In the genomic region with DNA sequence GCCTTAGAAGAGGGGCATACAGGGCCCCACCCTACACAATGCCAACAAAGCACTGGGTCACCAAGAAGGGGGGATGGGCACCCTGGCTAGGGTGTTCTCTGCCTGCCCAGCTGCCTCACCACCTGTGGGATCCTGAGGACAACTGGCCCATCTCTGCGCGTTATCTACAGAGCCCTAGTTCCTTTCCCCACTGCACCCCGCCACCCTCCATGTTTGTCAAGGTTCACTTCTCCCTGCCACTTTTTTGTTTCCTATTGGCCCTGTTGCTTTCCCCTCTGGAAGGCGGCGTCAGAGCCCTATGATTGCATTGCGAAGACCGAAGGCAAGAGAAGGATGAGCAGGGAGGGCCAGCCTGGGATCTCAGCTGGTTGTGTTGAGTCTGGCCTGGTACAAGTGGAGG, we compare ENCODE assay signal across 9 cellular contexts. TPM values are rescaled to one million over a fixed set of nuclear protein-coding genes. Genes with fewer than 3 reads are reported as not detected.
DNase-seq lines count a peak whose midpoint lies in the region; ATAC-seq and TF ChIP-seq lines count a peak whose summit lies in the region.
"Had no signal": no experiment of that assay in that cellular context is flagged by ENCODE, and none has a peak within 500 bp of the region (broad histone marks: within the 10 kb centered on the region; RNA-seq: fewer than 3 reads in every experiment).

No MANE protein-coding gene starts in this region.

- peaks cover 0 to 8% (median 0%) of the 10 kb centered on the region in 5 donors for H3K27me3 Mint-ChIP-seq in naive thymus-derived CD4-positive, alpha-beta T cell

- H3K4me3 ChIP-seq in left ventricle myocardium inferior (no peak overlapping the region), adipocyte (ENCODE audit: low read length) (no peak overlapping the region), upper lobe of right lung (peak overlapping the region; percentile 93)
- H3K4me3 ChIP-seq in naive thymus-derived CD4-positive, alpha-beta T cell (ENCODE audit: low read length) = no peak overlapping the region

- in situ Hi-C loops in ACHN (cut with HindIII; ENCODE audit: low pct_ligation_motif_present, low pct_unique_long_range_greater_than_20kb, low sequenced_read_pairs) = loop anchor here (10.0 kb wide), 1 partner anchor 60 kb away; no protein-coding TSS in a partner anchor

- peaks cover 74% of the 10 kb centered on the region for H3K4me1 ChIP-seq in left ventricle myocardium inferior
- peaks cover 52% of the 10 kb centered on the region for H3K4me1 ChIP-seq in adipocyte (ENCODE audit: control insufficient read depth, insufficient read depth, low read length)
- H3K4me1 ChIP-seq in naive thymus-derived CD4-positive, alpha-beta T cell (ENCODE audit: control insufficient read depth in 2 of 2, insufficient read depth in 2 of 2, low read length in 2 of 2) = peaks cover 7 to 8% of the 10 kb centered on the region in 2 donors
- peaks cover 64% of the 10 kb centered on the region for H3K4me1 ChIP-seq in upper lobe of right lung

- CTCF ChIA-PET in naive thymus-derived CD4-positive, alpha-beta T cell (lab: Charles Lee) = interaction anchor here (0.6 to 18.2 kb wide), 7 partner anchors 17 to 74 kb away, joined by 3 to 346 read pairs (median 5); no protein-coding TSS in a partner anchor

- peaks cover 0 to 2% (median 0%) of the 10 kb centered on the region in 11 donors for H3K9me3 Mint-ChIP-seq in naive thymus-derived CD4-positive, alpha-beta T cell

- peak overlapping the region; percentile 43 for H3K9ac ChIP-seq in adipocyte (ENCODE audit: low read length)

- peaks cover 15 to 55% (median 35%) of the 10 kb centered on the region in 7 donors for H3K4me1 Mint-ChIP-seq in naive thymus-derived CD4-positive, alpha-beta T cell

- H3K27me3 ChIP-seq in left ventricle myocardium inferior (ENCODE audit: low read depth) = no peaks in the 10 kb centered on the region
- no peaks in the 10 kb centered on the region for H3K27me3 ChIP-seq in adipocyte (replicated peaks; ENCODE audit: control insufficient read depth, insufficient read depth, low read length)
- no peaks in the 10 kb centered on the region for H3K27me3 ChIP-seq in naive thymus-derived CD4-positive, alpha-beta T cell (ENCODE audit: control insufficient read depth in 2 of 2, insufficient read depth in 2 of 2, low read length in 2 of 2)
- H3K27me3 ChIP-seq in upper lobe of right lung = no peaks in the 10 kb centered on the region

- H3K27ac Mint-ChIP-seq in naive thymus-derived CD4-positive, alpha-beta T cell = peak overlapping the region in 4 of 9 donors; percentile 13 to 72 (median 44)

- H3K9me3 ChIP-seq in left ventricle myocardium inferior (replicated peaks) (no peaks in the 10 kb centered on the region), adipocyte (ENCODE audit: control insufficient read depth, low read length) (no peaks in the 10 kb centered on the region), upper lobe of right lung (no peaks in the 10 kb centered on the region)
- no peaks in the 10 kb centered on the region for H3K9me3 ChIP-seq in naive thymus-derived CD4-positive, alpha-beta T cell (ENCODE audit: control insufficient read depth in 2 of 3, low read length in 3 of 3)

- H3K27ac ChIP-seq in left ventricle myocardium inferior (replicated peaks) = peak overlapping the region; percentile 71
- no peak overlapping the region for H3K27ac ChIP-seq in naive thymus-derived CD4-positive, alpha-beta T cell (ENCODE audit: low read depth, low read length)
- peak overlapping the region; percentile 52 for H3K27ac ChIP-seq in upper lobe of right lung

- DNase-seq in left ventricle myocardium inferior (no peak), Right ventricle myocardium superior (no peak), adipocyte (ENCODE audit: low read depth) (no peak), upper lobe of right lung (no peak), ACHN (no peak)
- DNase-seq in naive thymus-derived CD4-positive, alpha-beta T cell = no peak

- intact Hi-C loops in left ventricle myocardium inferior (cut with micrococcal nuclease) (loop anchor here (10.0 kb wide), 1 partner anchor 60 kb away; no protein-coding TSS in a partner anchor), Right ventricle myocardium superior (cut with DNase I) (loop anchor here (5.0 kb wide), 1 partner anchor 63 kb away; no protein-coding TSS in a partner anchor), upper lobe of right lung (cut with DNase I) (loop anchor here (5.0 kb wide), 1 partner anchor 57 kb away; no protein-coding TSS in a partner anchor)
- intact Hi-C loops in naive thymus-derived CD4-positive, alpha-beta T cell (cut with micrococcal nuclease) = loop anchor here in 1 of 2 donors (5.0 kb wide), 1 partner anchor 742 kb away; no protein-coding TSS in a partner anchor

- ATAC-seq in Right ventricle myocardium superior (ENCODE audit: poor library complexity) (no peak), upper lobe of right lung (no peak), GM21576 (IDR thresholded peaks at IDR 0.05; ENCODE audit: unreplicated experiment) (no peak), HG03108 (IDR thresholded peaks at IDR 0.05; ENCODE audit: unreplicated experiment) (no peak)
- no peak for ATAC-seq in naive thymus-derived CD4-positive, alpha-beta T cell

- H3K4me3 Mint-ChIP-seq in naive thymus-derived CD4-positive, alpha-beta T cell = peak overlapping the region in 9 of 10 donors; percentile 24 to 94 (median 84)

- H3K36me3 Mint-ChIP-seq in naive thymus-derived CD4-positive, alpha-beta T cell = peaks cover 0 to 1% (median 0%) of the 10 kb centered on the region in 5 donors

- TF ChIP-seq CTCF in left ventricle myocardium inferior (IDR thresholded peaks at IDR 0.05; ENCODE audit: borderline replicate concordance) (no peak), upper lobe of right lung (IDR thresholded peaks at IDR 0.05) (no peak)

- POLR2A ChIA-PET in naive thymus-derived CD4-positive, alpha-beta T cell (lab: Charles Lee) = interaction anchor here (1.1 to 2.1 kb wide), 3 partner anchors 34 to 61 kb away, joined by 4 to 7 read pairs (median 5); no protein-coding TSS in a partner anchor

- H3K36me3 ChIP-seq in left ventricle myocardium inferior (no peaks in the 10 kb centered on the region), adipocyte (ENCODE audit: control insufficient read depth, insufficient read depth, low read length, severe bottlenecking) (no peaks in the 10 kb centered on the region), upper lobe of right lung (no peaks in the 10 kb centered on the region)
- no peaks in the 10 kb centered on the region for H3K36me3 ChIP-seq in naive thymus-derived CD4-positive, alpha-beta T cell (ENCODE audit: control insufficient read depth in 2 of 3, insufficient read depth in 3 of 3, low read length in 3 of 3)

RNA-seq across cellular contexts. Expression of a gene that starts 1.6 kb away (rescaled TPM):
- total RNA-seq in left ventricle myocardium inferior (25.3 TPM), Right ventricle myocardium superior (26.8 TPM), upper lobe of right lung (40.9 TPM)
- total RNA-seq in naive thymus-derived CD4-positive, alpha-beta T cell = 10 to 100 TPM in 2 of 5 experiments, 1 to 10 TPM in 3; 6.7 to 14.3 (median 10.0) TPM
- polyA plus RNA-seq in naive thymus-derived CD4-positive, alpha-beta T cell = 10 to 100 TPM; 12.5 to 15.6 TPM

RNA-seq across cellular contexts. Expression of a gene that starts 16.0 kb away (rescaled TPM):
- total RNA-seq in left ventricle myocardium inferior (34.8 TPM), Right ventricle myocardium superior (30.6 TPM), upper lobe of right lung (69.6 TPM)
- total RNA-seq in naive thymus-derived CD4-positive, alpha-beta T cell = 1 to 10 TPM in 2 of 5 experiments, under 1 TPM in 2, not detected in 1; 0.08 to 1.9 (median 1.1) TPM
- polyA plus RNA-seq in naive thymus-derived CD4-positive, alpha-beta T cell = under 1 TPM in 1 of 2 donors, not detected in 1; 0.15 TPM

RNA-seq across cellular contexts. Expression of a gene that starts 45.0 kb away (rescaled TPM):
- total RNA-seq in left ventricle myocardium inferior (47.1 TPM), Right ventricle myocardium superior (35.9 TPM), upper lobe of right lung (135 TPM)
- 100 to 1,000 TPM; 150 to 194 (median 188) TPM for total RNA-seq in naive thymus-derived CD4-positive, alpha-beta T cell
- 10 to 100 TPM; 16.7 to 36.7 TPM for polyA plus RNA-seq in naive thymus-derived CD4-positive, alpha-beta T cell

RNA-seq across cellular contexts. Expression of a gene that starts 49.4 kb away (rescaled TPM):
- 0.49 TPM for total RNA-seq in left ventricle myocardium inferior
- total RNA-seq in Right ventricle myocardium superior = 0.11 TPM
- total RNA-seq in naive thymus-derived CD4-positive, alpha-beta T cell = not detected
- polyA plus RNA-seq in naive thymus-derived CD4-positive, alpha-beta T cell = not detected
- 0.32 TPM for total RNA-seq in upper lobe of right lung
- total RNA-seq: left lobe of liver had no signal

Comparison
In these comparisons a context has a peak if more than half of its experiments do, and no peak if none do; other contexts are left out.
1. RNA of a gene that starts 16.0 kb away (total RNA-seq): 69.6 TPM in upper lobe of right lung (single experiment), 34.8 TPM in left ventricle myocardium inferior (single experiment) and 30.6 TPM in Right ventricle myocardium superior (single experiment); 0.08 to 1.9 TPM in naive thymus-derived CD4-positive, alpha-beta T cell; every median in the first group is over 10 times any median in the second.